ENCODE assay signal across 18 cellular contexts in the genomic region with DNA sequence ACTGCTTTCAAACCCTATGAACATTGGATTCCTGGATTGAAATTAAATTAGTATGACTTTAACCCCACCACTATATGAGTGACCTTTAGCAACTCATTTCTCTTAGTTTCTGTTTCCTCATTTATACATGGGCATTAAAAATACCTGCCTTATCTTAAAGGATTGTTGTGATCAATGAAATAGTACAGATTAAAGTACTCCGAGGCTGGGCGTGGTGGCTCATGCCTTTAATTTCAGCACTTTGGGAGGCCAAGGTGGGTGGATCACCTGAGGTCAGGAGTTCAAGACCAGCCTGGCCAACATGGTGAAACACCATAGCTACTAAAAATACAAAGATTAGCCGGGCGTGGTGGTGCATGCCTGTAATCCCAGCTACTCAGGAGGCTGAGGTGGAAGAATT. TPM values are rescaled to one million over a fixed set of nuclear protein-coding genes. Genes with fewer than 3 reads are reported as not detected.
"Had no signal": no experiment of that assay in that cellular context is flagged by ENCODE, and none has a peak within 500 bp of the region (broad histone marks: within the 10 kb centered on the region; RNA-seq: fewer than 3 reads in every experiment).

No MANE protein-coding gene starts in this region.

RNA-seq across cellular contexts. Expression of gene MGAM, which starts 7.9 kb away (rescaled TPM):
- total RNA-seq: activated CD4-positive, alpha-beta memory T cell treated with anti-CD3 and anti-CD28 coated beads for 36 hours; activated CD4-positive, alpha-beta T cell treated with anti-CD3 and anti-CD28 coated beads, Interleukin-2, amount 10 ng/mL, durations not matched to agents 24 days and 14 days; activated naive CD4-positive, alpha-beta T cell treated with anti-CD3 and anti-CD28 coated beads for 36 hours; activated T-cell treated with anti-CD3 and anti-CD28 coated beads, Interleukin-2, amount 50 U/mL, for 4 hours; activated T-helper 1 cell treated with anti-CD3 and anti-CD28 coated beads, Interleukin-12 subunit alpha, Interleukin-12 subunit beta, Interleukin-2, Interleukin-4 antibody, amounts not matched to agents 30 ng/mL and 10 ng/mL and 1 ng/mL, durations not matched to agents 14 hours and 24 hours and 36 hours had no signal

RNA-seq across cellular contexts. Expression of gene TAS2R38, which starts 14.2 kb away (rescaled TPM):
- total RNA-seq: activated B cell treated with CpG ODN at 0.5 μM for 24 hours; activated CD4-positive, alpha-beta memory T cell treated with anti-CD3 and anti-CD28 coated beads for 36 hours; activated CD4-positive, alpha-beta T cell treated with anti-CD3 and anti-CD28 coated beads, Interleukin-2, amount 10 ng/mL, durations not matched to agents 24 days and 14 days; activated CD8-positive, alpha-beta memory T cell treated with anti-CD3 and anti-CD28 coated beads for 36 hours; activated CD8-positive, alpha-beta T cell treated with anti-CD3 and anti-CD28 coated beads for 36 hours; activated naive CD4-positive, alpha-beta T cell treated with anti-CD3 and anti-CD28 coated beads for 36 hours; activated naive CD4-positive, alpha-beta T cell treated with anti-CD3 and anti-CD28 coated beads, Interleukin-2, amount 50 U/mL, for 72 hours; activated naive CD8-positive, alpha-beta T cell treated with anti-CD3 and anti-CD28 coated beads for 36 hours; activated T-cell treated with anti-CD3 and anti-CD28 coated beads, Interleukin-2, amount 50 U/mL, for 4 hours; activated T-cell treated with anti-CD3 and anti-CD28 coated beads, Interleukin-2, amount 50 U/mL, for 72 hours; activated T-helper 1 cell treated with anti-CD3 and anti-CD28 coated beads, Interleukin-12 subunit alpha, Interleukin-12 subunit beta, Interleukin-2, Interleukin-4 antibody, amounts not matched to agents 30 ng/mL and 10 ng/mL and 1 ng/mL, durations not matched to agents 14 hours and 24 hours and 36 hours; activated T-helper 17 cell treated with anti-CD3 and anti-CD28 coated beads, Interleukin-2, amount 50 U/mL, for 72 hours; adrenal gland; aorta; astrocyte; body of pancreas; breast epithelium; cardiac septum had no signal
- polyA plus RNA-seq: adrenal gland, aorta had no signal

RNA-seq across cellular contexts. Expression of gene CLEC5A, which starts 41.0 kb away (rescaled TPM):
- total RNA-seq: activated CD4-positive, alpha-beta memory T cell treated with anti-CD3 and anti-CD28 coated beads for 36 hours; activated CD4-positive, alpha-beta T cell treated with anti-CD3 and anti-CD28 coated beads, Interleukin-2, amount 10 ng/mL, durations not matched to agents 24 days and 14 days; activated CD8-positive, alpha-beta memory T cell treated with anti-CD3 and anti-CD28 coated beads for 36 hours; activated CD8-positive, alpha-beta T cell treated with anti-CD3 and anti-CD28 coated beads for 36 hours; activated naive CD4-positive, alpha-beta T cell treated with anti-CD3 and anti-CD28 coated beads for 36 hours; activated naive CD4-positive, alpha-beta T cell treated with anti-CD3 and anti-CD28 coated beads, Interleukin-2, amount 50 U/mL, for 72 hours; activated naive CD8-positive, alpha-beta T cell treated with anti-CD3 and anti-CD28 coated beads for 36 hours; activated T-cell treated with anti-CD3 and anti-CD28 coated beads, Interleukin-2, amount 50 U/mL, for 4 hours; activated T-cell treated with anti-CD3 and anti-CD28 coated beads, Interleukin-2, amount 50 U/mL, for 72 hours; activated T-helper 1 cell treated with anti-CD3 and anti-CD28 coated beads, Interleukin-12 subunit alpha, Interleukin-12 subunit beta, Interleukin-2, Interleukin-4 antibody, amounts not matched to agents 30 ng/mL and 10 ng/mL and 1 ng/mL, durations not matched to agents 14 hours and 24 hours and 36 hours; activated T-helper 17 cell treated with anti-CD3 and anti-CD28 coated beads, Interleukin-2, amount 50 U/mL, for 72 hours; astrocyte had no signal
